ENCODE assay signal across 8 cellular contexts in genomic region chr5:61162010-61162831, GRCh38. TPM values are rescaled to one million over a fixed set of nuclear protein-coding genes. Genes with fewer than 3 reads are reported as not detected.
DNase-seq lines count a peak whose midpoint lies in the region; ATAC-seq, FAIRE-seq and TF ChIP-seq lines count a peak whose summit lies in the region.

A gene with protein sequence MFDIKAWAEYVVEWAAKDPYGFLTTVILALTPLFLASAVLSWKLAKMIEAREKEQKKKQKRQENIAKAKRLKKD (minus strand): TSS chr5:61162468. CDS start chr5:61160171, 2,297 bp downstream.

- H2AFZ ChIP-seq in keratinocyte (ENCODE audit: control insufficient read depth, low read length): peak within 1 kb of the TSS; percentile 73

- TF ChIP-seq CTCF in AG04450 (IDR thresholded peaks at IDR 0.05; ENCODE audit: low read depth, low read length) (no peak), keratinocyte (optimal IDR thresholded peaks at IDR 0.05 in 1 of 3, IDR thresholded peaks at IDR 0.05 in 1 of 3, conservative IDR thresholded peaks at IDR 0.05 in 1 of 3; ENCODE audit: extremely low read depth in 1 of 3, insufficient read depth in 2 of 3, low read length in 3 of 3) (no peak)

- no peaks in the 10 kb centered on the region for H3K27me3 ChIP-seq in AG04450 (ENCODE audit: control insufficient read depth, insufficient read depth, low read length)
- H3K27me3 ChIP-seq in keratinocyte (ENCODE audit: control insufficient read depth, extremely low read depth, insufficient read depth, low read length): no peaks in the 10 kb centered on the region

- H3K9me3 ChIP-seq in AG04450 (ENCODE audit: control insufficient read depth, insufficient read depth, low read length): peaks cover 4% of the 10 kb centered on the region; the same call in 1 of the 2 replicates
- no peaks in the 10 kb centered on the region for H3K9me3 ChIP-seq in keratinocyte (ENCODE audit: control insufficient read depth, low read depth, low read length)

- DNase-seq in AG04450 (ENCODE audit: low read depth, low spot score): peak; percentile 66
- peak; percentile 60 for DNase-seq in NCI-H345 treated with DMSO at 0.1 percent for 48 hours (lab: John Stamatoyannopoulos, UW; ENCODE audit: unreplicated experiment)
- DNase-seq in activated CD4-positive, CD25-positive, alpha-beta regulatory T cell treated with anti-CD3 and anti-CD28 coated beads, Interleukin-2, amount 50 U/mL, for 72 hours: peak; percentile 81
- peak; percentile 86 for DNase-seq in cerebellar cortex (ENCODE audit: low spot score)
- peak; percentile 36 for DNase-seq in keratinocyte (ENCODE audit: low read depth, low spot score)
- DNase-seq in stimulated activated CD4-positive, alpha-beta T cell treated with anti-CD3 and anti-CD28 coated beads, Interleukin-15, amount 100 ng/mL, for 1 hour (ENCODE audit: low read depth in 1 of 2, low spot score in 1 of 2): peak; percentile 57 to 70

- peaks cover 16% of the 10 kb centered on the region for H3K4me1 ChIP-seq in keratinocyte (ENCODE audit: control insufficient read depth, extremely low read depth, insufficient read depth, low read length)

- H3K36me3 ChIP-seq in keratinocyte (ENCODE audit: control insufficient read depth in 2 of 2, extremely low read depth in 1 of 2, insufficient read depth in 2 of 2, low read length in 2 of 2): peaks cover 5 to 13% of the 10 kb centered on the region in 2 experiments

- CTCF ChIA-PET in AG04450 (lab: Charles Lee): interaction anchor here (2.0 kb wide), 1 partner anchor 168 kb away, joined by 5 read pairs; no protein-coding TSS in a partner anchor

- H3K4me3 ChIP-seq in AG04450 (ENCODE audit: low read depth, low read length) (peak within 1 kb of the TSS; percentile 65), keratinocyte (ENCODE audit: control insufficient read depth in 2 of 3, extremely low read depth in 1 of 3, insufficient read depth in 2 of 3, low read depth in 1 of 3, low read length in 3 of 3) (peak within 1 kb of the TSS; percentile 81 to 95 (median 86))

- POLR2A ChIA-PET in AG04450 (lab: Yijun Ruan, JAX): interaction anchor here (1.6 to 2.6 kb wide), 2 partner anchors 140 to 169 kb away, joined by 10 to 15 read pairs; partner anchors contain the start of gene ZSWIM6

- dilution Hi-C loops in keratinocyte (cut with MboI; ENCODE audit: extremely low pct_ligation_motif_present, low sequenced_read_pairs): no loop called here

- no peaks in the 10 kb centered on the region for H4K20me1 ChIP-seq in keratinocyte (ENCODE audit: control insufficient read depth, extremely low read depth, insufficient read depth, low read length)

- ATAC-seq in GM18907 (IDR thresholded peaks at IDR 0.05; ENCODE audit: unreplicated experiment): peak; percentile 98
- peak; percentile 96 for ATAC-seq in HG03159 (IDR thresholded peaks at IDR 0.05; ENCODE audit: unreplicated experiment)

- peak within 1 kb of the TSS; percentile 91 for H3K9ac ChIP-seq in keratinocyte (ENCODE audit: control insufficient read depth, extremely low read depth, insufficient read depth, low read length)

- H3K27ac ChIP-seq in AG04450 (ENCODE audit: low read depth, low read length): peak within 1 kb of the TSS; percentile 89
- peak within 1 kb of the TSS; percentile 93 for H3K27ac ChIP-seq in keratinocyte (ENCODE audit: control insufficient read depth, insufficient read depth, low read length)

- H3K4me2 ChIP-seq in keratinocyte (ENCODE audit: control insufficient read depth, extremely low read depth, insufficient read depth, low read depth, low read length): peak within 1 kb of the TSS; percentile 80

- H3K79me2 ChIP-seq in keratinocyte (ENCODE audit: control insufficient read depth, insufficient read depth, low read length): peaks cover 46% of the 10 kb centered on the region

- no peak for FAIRE-seq in keratinocyte (lab: Jason Lieb, UNC)

- H3K9me1 ChIP-seq in keratinocyte (ENCODE audit: control insufficient read depth, extremely low read depth, insufficient read depth, low read length): no peaks in the 10 kb centered on the region

RNA-seq across cellular contexts. Expression of the gene that starts here (rescaled TPM):
- 67.5 and 88.2 TPM in 2 replicates for polyA plus RNA-seq in AG04450 (2011; rRNA removed)
- polyA minus RNA-seq in AG04450 (2011; rRNA and poly(A)+ RNA removed): 35.2 and 46.4 TPM in 2 replicates
- 31.0 to 60.1 TPM (median 54.3 TPM) in 3 replicates for polyA plus RNA-seq in keratinocyte
- 75.5 TPM for polyA plus RNA-seq in keratinocyte (2011; ENCODE audit: low read depth)
- polyA plus RNA-seq in keratinocyte (2011; cell fraction: cytosol; rRNA removed): 49.6 and 88.4 TPM in 2 replicates
- polyA plus RNA-seq in keratinocyte (2011; cell fraction: nucleus; rRNA removed): 25.1 and 33.0 TPM in 2 replicates
- polyA plus RNA-seq in keratinocyte (2012; ENCODE audit: low replicate concordance): 35.7 and 52.0 TPM in 2 replicates
- polyA minus RNA-seq in keratinocyte: 20.1 to 54.2 TPM (median 21.6 TPM) in 3 replicates
- polyA minus RNA-seq in keratinocyte (2011; cell fraction: cytosol; rRNA and poly(A)+ RNA removed): 31.5 TPM
- polyA minus RNA-seq in keratinocyte (2011; cell fraction: nucleus; rRNA and poly(A)+ RNA removed): 8.5 and 20.5 TPM in 2 replicates

Comparison
In these comparisons a context has a peak if more than half of its experiments do, and no peak if none do; other contexts are left out.
1. Peak in every context shown above with its lines: DNase-seq, ATAC-seq, H3K4me3 ChIP-seq and H3K27ac ChIP-seq.
2. DNase-seq: peak in every context shown above with its lines; median percentile 86 in cerebellar cortex; 81 in activated CD4-positive, CD25-positive, alpha-beta regulatory T cell treated with anti-CD3 and anti-CD28 coated beads, Interleukin-2, amount 50 U/mL, for 72 hours; 66 in AG04450; 64 in stimulated activated CD4-positive, alpha-beta T cell treated with anti-CD3 and anti-CD28 coated beads, Interleukin-15, amount 100 ng/mL, for 1 hour; 60 in NCI-H345 treated with DMSO at 0.1 percent for 48 hours; 36 in keratinocyte.